In genomic region chr13:111342716-111343115, GRCh38 we compare ENCODE assay signal across 25 cellular contexts. TPM values are rescaled to one million over a fixed set of nuclear protein-coding genes. Genes with fewer than 3 reads are reported as not detected.
"Had no signal": no experiment of that assay in that cellular context is flagged by ENCODE, and none has a peak within 500 bp of the region (broad histone marks: within the 10 kb centered on the region; RNA-seq: fewer than 3 reads in every experiment).

No MANE protein-coding gene starts in this region.

- H3K4me1 ChIP-seq: colonic mucosa, heart right ventricle, left ventricle myocardium inferior, lower lobe of right lung, neural progenitor cell, parathyroid adenoma, sigmoid colon, testis, transverse colon had no signal

- DNase-seq: cerebellar nuclear complex; colonic mucosa; dermis blood vessel endothelial cell; effector CD4-positive, alpha-beta T cell; hypothalamus; left cardiac atrium; left ventricle myocardium inferior; lower lobe of right lung; nucleus accumbens; sigmoid colon; stimulated activated CD4-positive, alpha-beta T cell treated with anti-CD3 and anti-CD28 coated beads, Interleukin-2, amount 100 ng/mL, for 24 hours; stimulated activated CD4-positive, alpha-beta T cell treated with anti-CD3 and anti-CD28 coated beads, Interleukin-4, amount 100 ng/mL, for 4 hours; stimulated activated naive B cell treated with anti-CD40 and anti-IgM and Interleukin-4, amounts not matched to agents 10 μg/mL and 1 μg/mL and 100 μg/mL, for 72 hours; stimulated activated naive CD8-positive, alpha-beta T cell treated with anti-CD3 and anti-CD28 coated beads, Interleukin-15, amount 100 ng/mL, for 72 hours; testis; transverse colon had no signal

- H3K9me3 ChIP-seq: colonic mucosa, heart right ventricle, left ventricle myocardium inferior, lower lobe of right lung, sigmoid colon, testis, transverse colon had no signal

- H3K36me3 ChIP-seq: colonic mucosa, left ventricle myocardium inferior, lower lobe of right lung, neural progenitor cell, sigmoid colon, transverse colon had no signal

- H3K27me3 ChIP-seq: colonic mucosa, heart right ventricle, neural progenitor cell, sigmoid colon, testis, transverse colon had no signal

- H3K4me3 ChIP-seq: colonic mucosa, heart right ventricle, left ventricle myocardium inferior, lower lobe of right lung, neural progenitor cell, sigmoid colon, skin epidermis, testis, transverse colon had no signal

- H3K9ac ChIP-seq: neural progenitor cell, parathyroid adenoma had no signal

RNA-seq across cellular contexts. Expression of gene TEX29, which starts 22.3 kb away (rescaled TPM):
- total RNA-seq: frontal cortex, glomerular endothelial cell, left ventricle myocardium inferior, pulmonary artery endothelial cell, subcutaneous adipose tissue, transverse colon, urinary bladder had no signal
